In the genomic region with DNA sequence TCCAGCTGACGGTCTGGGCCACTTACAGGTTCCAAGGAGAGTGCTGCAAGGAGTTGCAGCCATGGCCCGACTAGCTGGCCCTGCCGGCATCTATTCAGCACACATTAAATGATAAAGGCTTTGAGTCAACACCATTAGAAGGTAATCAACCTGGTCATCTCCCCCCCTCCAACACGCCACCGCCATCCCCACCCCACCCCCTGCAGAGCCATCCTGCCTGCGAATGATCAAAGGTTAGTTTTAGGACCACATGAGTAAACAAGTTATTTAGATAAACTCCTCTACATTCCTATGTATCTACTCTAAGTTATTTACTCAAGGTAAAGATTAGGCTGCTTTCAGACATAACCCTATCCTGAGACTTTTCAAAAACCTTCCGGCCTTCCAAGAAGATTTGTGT, we compare ENCODE assay signal across 16 cellular contexts.
DNase-seq lines count a peak whose midpoint lies in the region; ATAC-seq and TF ChIP-seq lines count a peak whose summit lies in the region.
"Had no signal": no experiment of that assay in that cellular context is flagged by ENCODE, and none has a peak within 500 bp of the region (broad histone marks: within the 10 kb centered on the region; RNA-seq: fewer than 3 reads in every experiment).

No MANE protein-coding gene starts in this region.

- ATAC-seq in GM18858 (IDR thresholded peaks at IDR 0.05; ENCODE audit: unreplicated experiment) (no peak), HG03354 (IDR thresholded peaks at IDR 0.05; ENCODE audit: poor library complexity, severe bottlenecking, unreplicated experiment) (no peak), psoas muscle (no peak)

- 75 to 78% (median 77%) methylated on average over 7 of the region's 7 CpGs for WGBS in psoas muscle, 3 donors

- H3K27ac ChIP-seq in 22Rv1 = peak overlapping the region; percentile 86
- no peak overlapping the region for H3K27ac ChIP-seq in HEK293 (ENCODE audit: extremely low read depth, low read depth, low read length)
- H3K27ac ChIP-seq in VCaP = peak overlapping the region; percentile 55
- H3K27ac ChIP-seq in psoas muscle = no peak overlapping the region
- H3K27ac ChIP-seq: BLaER1 treated with 17β-estradiol and CSF1 and Interleukin-3, amounts not matched to agents 10 nM and 100 nM; SK-N-MC had no signal

- H3K9me3 ChIP-seq in HEK293 (ENCODE audit: control insufficient read depth, insufficient read depth, low read depth, low read length) (no peaks in the 10 kb centered on the region), psoas muscle (no peaks in the 10 kb centered on the region)

- TF ChIP-seq CTCF in 22Rv1 (IDR thresholded peaks at IDR 0.05) = no peak
- TF ChIP-seq CTCF in HEK293 (tag by site-specific recombination; IDR thresholded peaks at IDR 0.05) = no peak
- no peak for TF ChIP-seq CTCF in VCaP (conservative IDR thresholded peaks at IDR 0.05)
- TF ChIP-seq CTCF in psoas muscle (IDR thresholded peaks at IDR 0.05) = no peak

- DNase-seq in iPS-NIHi11 (ENCODE audit: low spot score) (peak; percentile 22), GDM1 (lab: John Stamatoyannopoulos, UW) (no peak), psoas muscle (no peak)
- DNase-seq: CD8-positive, alpha-beta memory T cell; DND-41; GF-D8; NCI-H187; NCI-H446; NCI-H69 had no signal

- intact Hi-C loops in psoas muscle (cut with DNase I) = no loop called here

- H3K36me3 ChIP-seq in HEK293 (ENCODE audit: control insufficient read depth in 2 of 2, insufficient read depth in 1 of 2, low read length in 2 of 2) (no peaks in the 10 kb centered on the region), psoas muscle (ENCODE audit: insufficient read depth in 1 of 2, low read depth in 1 of 2) (no peaks in the 10 kb centered on the region)
- H3K36me3 ChIP-seq: BLaER1 treated with 17β-estradiol and CSF1 and Interleukin-3, amounts not matched to agents 10 nM and 100 nM had no signal

- CTCF ChIA-PET in HEK293 (lab: Yijun Ruan, JAX) = interaction anchor here (1.1 kb wide), 1 partner anchor 12 kb away, joined by 5 read pairs; no protein-coding TSS in a partner anchor

- H3K4me3 ChIP-seq in HEK293 (ENCODE audit: low read depth, low read length) (no peak overlapping the region), psoas muscle (no peak overlapping the region)
- H3K4me3 ChIP-seq: BLaER1 treated with 17β-estradiol and CSF1 and Interleukin-3, amounts not matched to agents 10 nM and 100 nM; SK-N-MC had no signal

- POLR2A ChIA-PET in HEK293 (lab: Yijun Ruan, JAX) = no interaction called here

- no peaks in the 10 kb centered on the region for H3K4me1 ChIP-seq in HEK293 (ENCODE audit: control insufficient read depth, insufficient read depth, low read length)
- no peaks in the 10 kb centered on the region for H3K4me1 ChIP-seq in psoas muscle

- H3K27me3 ChIP-seq in psoas muscle (ENCODE audit: insufficient read depth in 3 of 3, low read length in 2 of 3) = no peaks in the 10 kb centered on the region
- H3K27me3 ChIP-seq: BLaER1 treated with 17β-estradiol and CSF1 and Interleukin-3, amounts not matched to agents 10 nM and 100 nM had no signal

TF ChIP-seq in HEK293, 187 proteins besides CTCF, POLR2A, EP300 and RAD21:
- TF ChIP-seq GLIS1 (tag by site-specific recombination; IDR thresholded peaks at IDR 0.05) = peak; percentile 32; the same call in 1 of the 2 replicates
- TF ChIP-seq SP2 (tag by site-specific recombination; IDR thresholded peaks at IDR 0.05) = no peak

Comparison
In these comparisons a context has a peak if more than half of its experiments do, and no peak if none do; other contexts are left out.
1. H3K27ac ChIP-seq: peak in 22Rv1 (single experiment) and VCaP (single experiment); none in HEK293 (single experiment) and psoas muscle (single experiment).